16 cellular contexts compared by ENCODE assay signal in the genomic region with DNA sequence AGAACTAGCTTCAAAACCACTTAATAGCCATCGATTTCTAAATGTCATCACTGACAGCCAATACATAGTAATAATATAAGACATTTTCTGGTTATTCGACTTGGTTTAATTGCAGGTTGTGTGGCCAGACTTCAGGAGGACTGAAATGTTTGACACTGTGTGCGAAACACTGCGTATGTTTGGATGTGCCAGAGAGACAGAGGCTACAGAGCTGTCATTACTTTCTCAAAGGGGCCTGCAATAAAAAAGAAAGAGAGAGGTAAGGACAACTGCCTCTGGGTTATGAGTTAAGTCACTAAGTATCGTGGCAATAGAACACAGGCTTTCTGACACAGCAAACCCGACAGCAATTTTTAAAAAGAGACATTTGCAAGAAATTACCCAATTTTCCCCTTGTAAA. TPM values are rescaled to one million over a fixed set of nuclear protein-coding genes. Genes with fewer than 3 reads are reported as not detected.
DNase-seq lines count a peak whose midpoint lies in the region; ATAC-seq and TF ChIP-seq lines count a peak whose summit lies in the region.
"Had no signal": no experiment of that assay in that cellular context is flagged by ENCODE, and none has a peak within 500 bp of the region (broad histone marks: within the 10 kb centered on the region; RNA-seq: fewer than 3 reads in every experiment).

No MANE protein-coding gene starts in this region.

- no peaks in the 10 kb centered on the region for H3K9me2 ChIP-seq in SK-N-SH

- H3K9me3 ChIP-seq in SK-N-SH = no peaks in the 10 kb centered on the region
- H3K9me3 ChIP-seq in left ventricle myocardium inferior (replicated peaks) = no peaks in the 10 kb centered on the region
- no peaks in the 10 kb centered on the region for H3K9me3 ChIP-seq in parathyroid adenoma (ENCODE audit: control insufficient read depth, low read length)
- H3K9me3 ChIP-seq in vagina = no peaks in the 10 kb centered on the region
- no peaks in the 10 kb centered on the region for H3K9me3 ChIP-seq in testis
- H3K9me3 ChIP-seq: pancreas, thyroid gland had no signal

- H3K9ac ChIP-seq in SK-N-SH = no peak overlapping the region
- no peak overlapping the region for H3K9ac ChIP-seq in parathyroid adenoma

- TF ChIP-seq CTCF in SK-N-SH (IDR thresholded peaks at IDR 0.05) (no peak), left ventricle myocardium inferior (IDR thresholded peaks at IDR 0.05; ENCODE audit: borderline replicate concordance) (no peak), parathyroid adenoma (IDR thresholded peaks at IDR 0.05) (no peak), vagina (IDR thresholded peaks at IDR 0.05) (no peak), testis (IDR thresholded peaks at IDR 0.05) (no peak)

- intact Hi-C loops in left ventricle myocardium inferior (cut with micrococcal nuclease) (no loop called here), vagina (cut with DNase I) (no loop called here), testis (cut with DNase I; ENCODE audit: low total_unique reads) (no loop called here)

- TF ChIP-seq EP300 in SK-N-SH (IDR thresholded peaks at IDR 0.05; ENCODE audit: borderline replicate concordance in 1 of 2, low read depth in 1 of 2, low read length in 1 of 2) = no peak

- no peak for TF ChIP-seq POLR2A in vagina (IDR thresholded peaks at IDR 0.05)
- no peak for TF ChIP-seq POLR2A in testis (IDR thresholded peaks at IDR 0.05)

- no peak for DNase-seq in SK-N-SH
- no peak for DNase-seq in left ventricle myocardium inferior
- no peak for DNase-seq in vagina (ENCODE audit: extremely low spot score in 2 of 2)
- DNase-seq in testis = no peak
- no peak for DNase-seq in stimulated activated CD8-positive, alpha-beta memory T cell treated with anti-CD3 and anti-CD28 coated beads, Interleukin-4, amount 100 ng/mL, for 48 hours
- DNase-seq in activated CD4-positive, alpha-beta T cell treated with anti-CD3 and anti-CD28 coated beads for 4 hours = no peak

- ATAC-seq in SK-N-SH treated with all-trans-retinoic acid at 6 μM for 48 hours = no peak

- TF ChIP-seq RAD21 in SK-N-SH (IDR thresholded peaks at IDR 0.05; ENCODE audit: low read length) = no peak

- CTCF ChIA-PET in SK-N-SH (lab: Yijun Ruan, JAX) = interaction anchor here (0.6 to 6.7 kb wide), 42 partner anchors 9 to 864 kb away, joined by 3 to 58 read pairs (median 5); partner anchors contain the start of gene ARL6IP5

- H2AFZ ChIP-seq in SK-N-SH (ENCODE audit: low read depth) = peak overlapping the region; percentile 14; the same call in 1 of the 2 replicates
- peak overlapping the region; percentile 3 for H2AFZ ChIP-seq in parathyroid adenoma

- H4K20me1 ChIP-seq in SK-N-SH (ENCODE audit: insufficient read depth) = no peaks in the 10 kb centered on the region

- H3K4me3 ChIP-seq in SK-N-SH (ENCODE audit: low read depth in 2 of 2, low read length in 1 of 2) (no peak overlapping the region), left ventricle myocardium inferior (peak overlapping the region; percentile 65), parathyroid adenoma (ENCODE audit: low read depth, low read length) (no peak overlapping the region), vagina (no peak overlapping the region), testis (no peak overlapping the region)
- H3K4me3 ChIP-seq: pancreas, thyroid gland had no signal

- H3K79me2 ChIP-seq in SK-N-SH (ENCODE audit: insufficient read depth) (no peaks in the 10 kb centered on the region), parathyroid adenoma (no peaks in the 10 kb centered on the region)

- 70% methylated on average over 6 of the region's 6 CpGs for WGBS in SK-N-SH (ENCODE audit: low lambda C conversion rate)
- WGBS in testis, 2 donors = 86 to 89% methylated on average over 6 of the region's 6 CpGs

- H3F3A ChIP-seq in SK-N-SH (replicated peaks; ENCODE audit: insufficient read depth) = no peaks in the 10 kb centered on the region

- no peaks in the 10 kb centered on the region for H3K27me3 ChIP-seq in SK-N-SH (ENCODE audit: insufficient read depth)
- H3K27me3 ChIP-seq in left ventricle myocardium inferior (ENCODE audit: low read depth) = no peaks in the 10 kb centered on the region
- no peaks in the 10 kb centered on the region for H3K27me3 ChIP-seq in parathyroid adenoma (ENCODE audit: control insufficient read depth, insufficient read depth, low read length)
- no peaks in the 10 kb centered on the region for H3K27me3 ChIP-seq in vagina
- no peaks in the 10 kb centered on the region for H3K27me3 ChIP-seq in testis
- H3K27me3 ChIP-seq: pancreas, thyroid gland had no signal

- POLR2A ChIA-PET in SK-N-SH (lab: Yijun Ruan, JAX) = no interaction called here

- no peak overlapping the region for H3K27ac ChIP-seq in SK-N-SH (ENCODE audit: low read depth in 2 of 2, low read length in 1 of 2)
- H3K27ac ChIP-seq in left ventricle myocardium inferior (replicated peaks) = peak overlapping the region; percentile 82
- H3K27ac ChIP-seq in parathyroid adenoma = no peak overlapping the region
- H3K27ac ChIP-seq in vagina = peak overlapping the region; percentile 32
- H3K27ac ChIP-seq in testis = no peak overlapping the region
- H3K27ac ChIP-seq: 22Rv1, pancreas, thyroid gland had no signal

- H3K4me1 ChIP-seq in SK-N-SH (ENCODE audit: control insufficient read depth in 1 of 2, insufficient read depth in 2 of 2, low read depth in 1 of 2, low read length in 1 of 2) (no peaks in the 10 kb centered on the region), left ventricle myocardium inferior (peaks cover 25% of the 10 kb centered on the region), parathyroid adenoma (peaks cover 3% of the 10 kb centered on the region), vagina (peaks cover 10% of the 10 kb centered on the region), testis (no peaks in the 10 kb centered on the region)

- H3K36me3 ChIP-seq in SK-N-SH (replicated peaks in 1 of 2; ENCODE audit: control insufficient read depth in 1 of 2, insufficient read depth in 2 of 2, low read length in 1 of 2) = no peaks in the 10 kb centered on the region
- H3K36me3 ChIP-seq in left ventricle myocardium inferior = peaks cover 12% of the 10 kb centered on the region
- no peaks in the 10 kb centered on the region for H3K36me3 ChIP-seq in parathyroid adenoma (ENCODE audit: control insufficient read depth, insufficient read depth, low read length)
- H3K36me3 ChIP-seq in vagina = no peaks in the 10 kb centered on the region
- H3K36me3 ChIP-seq in testis (ENCODE audit: low read depth, missing control alignments) = no peaks in the 10 kb centered on the region
- H3K36me3 ChIP-seq: pancreas, thyroid gland had no signal

- H3K4me2 ChIP-seq in SK-N-SH = no peak overlapping the region
- no peak overlapping the region for H3K4me2 ChIP-seq in parathyroid adenoma (ENCODE audit: low read length)

TF ChIP-seq in SK-N-SH, 30 proteins besides CTCF, POLR2A, EP300 and RAD21:
- TF ChIP-seq JUND (IDR thresholded peaks at IDR 0.05) (no peak), POLR2AphosphoS5 (IDR thresholded peaks at IDR 0.05; ENCODE audit: low read depth, low read length) (no peak), NRF1 (IDR thresholded peaks at IDR 0.05; ENCODE audit: low read depth, low read length) (no peak)

TF ChIP-seq in SK-N-SH treated with all-trans-retinoic acid at 6 μM for 48 hours, 23 proteins besides CTCF, POLR2A, EP300 and RAD21:
- TF ChIP-seq OSR1 (CRISPR knock-in tag; IDR thresholded peaks at IDR 0.05) (no peak), RARB (CRISPR knock-in tag; IDR thresholded peaks at IDR 0.05) (no peak)

RNA-seq across cellular contexts. Expression of gene LMOD3, which starts 0.9 kb away (rescaled TPM):
- not detected in 2 replicates for polyA plus RNA-seq in SK-N-SH (2012; rRNA removed)
- not detected in 2 replicates for polyA plus RNA-seq in SK-N-SH (2012; cell fraction: cytosol; rRNA removed)
- not detected in 2 replicates for polyA plus RNA-seq in SK-N-SH (2012; cell fraction: nucleus; rRNA removed)
- 154 TPM for total RNA-seq in left ventricle myocardium inferior
- not detected for total RNA-seq in vagina
- total RNA-seq in testis = not detected
- polyA plus RNA-seq in testis (ENCODE audit: insufficient read depth, low read depth, low replicate concordance) = 0.55 TPM
- total RNA-seq: activated CD4-positive, alpha-beta memory T cell treated with anti-CD3 and anti-CD28 coated beads for 36 hours; activated naive CD8-positive, alpha-beta T cell treated with anti-CD3 and anti-CD28 coated beads, Interleukin-2, amount 10 ng/mL, durations not matched to agents 7 days and 5 days; CD8-positive, alpha-beta T cell; dermis microvascular lymphatic vessel endothelial cell; H9 had no signal
- polyA plus RNA-seq: pancreas had no signal

RNA-seq across cellular contexts. Expression of gene ARL6IP5, which starts 36.8 kb away (rescaled TPM):
- 64.6 and 90.7 TPM in 2 replicates for polyA plus RNA-seq in SK-N-SH (2012; rRNA removed)
- 101 and 122 TPM in 2 replicates for polyA plus RNA-seq in SK-N-SH (2012; cell fraction: cytosol; rRNA removed)
- 24.8 and 38.2 TPM in 2 replicates for polyA plus RNA-seq in SK-N-SH (2012; cell fraction: nucleus; rRNA removed)
- total RNA-seq in left ventricle myocardium inferior = 193 TPM
- 86.9 TPM for total RNA-seq in vagina
- 10 to 100 TPM; 61.3 to 70.6 TPM for total RNA-seq in testis
- polyA plus RNA-seq in testis (ENCODE audit: insufficient read depth, low read depth, low replicate concordance) = 68.3 TPM

RNA-seq across cellular contexts. Expression of gene UBA3, which starts 41.3 kb away (rescaled TPM):
- polyA plus RNA-seq in SK-N-SH (2012; rRNA removed) = 43.0 and 62.0 TPM in 2 replicates
- polyA plus RNA-seq in SK-N-SH (2012; cell fraction: cytosol; rRNA removed) = 53.5 and 64.1 TPM in 2 replicates
- polyA plus RNA-seq in SK-N-SH (2012; cell fraction: nucleus; rRNA removed) = 50.1 and 92.6 TPM in 2 replicates
- total RNA-seq in left ventricle myocardium inferior = 84.2 TPM
- 84.7 TPM for total RNA-seq in vagina
- total RNA-seq in testis = 10 to 100 TPM; 43.1 to 56.2 TPM
- polyA plus RNA-seq in testis (ENCODE audit: insufficient read depth, low read depth, low replicate concordance) = 39.8 TPM

Comparison
In these comparisons a context has a peak if more than half of its experiments do, and no peak if none do; other contexts are left out.
1. H3K27ac ChIP-seq: peak in left ventricle myocardium inferior (single experiment) and vagina (single experiment); none in SK-N-SH (0 of 2), parathyroid adenoma (single experiment) and testis (0 of 2).
2. RNA of gene LMOD3, which starts 0.9 kb away (total RNA-seq): 154 TPM in left ventricle myocardium inferior (single experiment); not detected in testis and not detected in vagina (single experiment); every median in the first group is over 100 times any median in the second.